8 cellular contexts compared by ENCODE assay signal in genomic region chr1:6455752-6456520, GRCh38. TPM values are rescaled to one million over a fixed set of nuclear protein-coding genes. Genes with fewer than 3 reads are reported as not detected.
"Had no signal": no experiment of that assay in that cellular context is flagged by ENCODE, and none has a peak within 500 bp of the region (broad histone marks: within the 10 kb centered on the region; RNA-seq: fewer than 3 reads in every experiment).

No MANE protein-coding gene starts in this region.

RNA-seq across cellular contexts. Expression of gene ESPN, which starts 31.4 kb away (rescaled TPM):
- total RNA-seq: osteocyte, posterior vena cava, thoracic aorta had no signal

RNA-seq across cellular contexts. Expression of gene HES2, which starts 36.2 kb away (rescaled TPM):
- total RNA-seq: ascending aorta; endodermal cell; esophagus muscularis mucosa; natural killer cell treated with Interleukin-12 subunit alpha and Interleukin-12 subunit beta and Interleukin-15 and Interleukin-18, amount 100 ng/mL, for 72 hours; osteocyte; skeletal muscle tissue; thoracic aorta had no signal
